In genomic region chr1:2194898-2195673, GRCh38 we compare ENCODE assay signal across 8 cellular contexts.
A peak's percentile ranks its signal among the peaks of the same experiment; 100 is the strongest.
DNase-seq lines count a peak whose midpoint lies in the region; ATAC-seq and TF ChIP-seq lines count a peak whose summit lies in the region.

No MANE protein-coding gene starts in this region.

- TF ChIP-seq CTCF in GM12873 (IDR thresholded peaks at IDR 0.05; ENCODE audit: insufficient read depth, low read depth, low read length, missing control alignments) = peak; percentile 95

- ATAC-seq in HG02678 (IDR thresholded peaks at IDR 0.05; ENCODE audit: unreplicated experiment) = peak; percentile 57

- DNase-seq in NCI-H128 (lab: John Stamatoyannopoulos, UW; ENCODE audit: unreplicated experiment) = peak; percentile 76
- peak; percentile 73 to 92 (median 87) for DNase-seq in T-helper 2 cell
- peak in 55 of 58 donors; percentile 56 to 92 (median 82) for DNase-seq in anterior cingulate cortex (lab: John Stamatoyannopoulos, UW)
- peak; percentile 97 for DNase-seq in hepatic stellate cell (ENCODE audit: low spot score)
- peak; percentile 94 for DNase-seq in retina
- DNase-seq in NCI-H2107 treated with DMSO at 0.1 percent for 48 hours (lab: John Stamatoyannopoulos, UW; ENCODE audit: unreplicated experiment) = no peak
